In the genomic region with DNA sequence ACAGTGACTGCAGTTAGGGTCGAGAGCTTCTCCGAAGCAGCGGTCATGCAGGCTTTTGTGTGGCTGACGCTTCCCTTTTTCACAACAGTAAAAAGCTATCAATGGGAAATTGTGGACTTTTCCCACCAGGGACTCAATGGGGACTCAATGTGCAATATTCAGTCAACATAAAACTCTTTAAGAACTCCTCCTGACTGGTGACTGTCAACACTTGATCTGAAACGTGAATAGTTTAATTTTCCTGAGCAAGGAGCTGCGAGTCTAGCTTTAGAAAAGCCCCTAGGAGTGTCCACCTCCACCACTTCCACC, we compare ENCODE assay signal across 2 cellular contexts.
TF ChIP-seq lines count a peak whose summit lies in the region.

No MANE protein-coding gene starts in this region.

TF ChIP-seq in IMR-90, 13 proteins besides CTCF, POLR2A, EP300 and RAD21:
- TF ChIP-seq RCOR1 (IDR thresholded peaks at IDR 0.05; ENCODE audit: insufficient replicate concordance, low read length) = no peak
- TF ChIP-seq, protein P1, sequence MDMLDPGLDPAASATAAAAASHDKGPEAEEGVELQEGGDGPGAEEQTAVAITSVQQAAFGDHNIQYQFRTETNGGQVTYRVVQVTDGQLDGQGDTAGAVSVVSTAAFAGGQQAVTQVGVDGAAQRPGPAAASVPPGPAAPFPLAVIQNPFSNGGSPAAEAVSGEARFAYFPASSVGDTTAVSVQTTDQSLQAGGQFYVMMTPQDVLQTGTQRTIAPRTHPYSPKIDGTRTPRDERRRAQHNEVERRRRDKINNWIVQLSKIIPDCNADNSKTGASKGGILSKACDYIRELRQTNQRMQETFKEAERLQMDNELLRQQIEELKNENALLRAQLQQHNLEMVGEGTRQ (IDR thresholded peaks at IDR 0.05; ENCODE audit: low read depth, low read length) = no peak
- no peak for TF ChIP-seq NFE2L2 (IDR thresholded peaks at IDR 0.05; ENCODE audit: low read depth, low read length)
- no peak for TF ChIP-seq MAZ (IDR thresholded peaks at IDR 0.05; ENCODE audit: borderline replicate concordance, low read depth, low read length)
- no peak for TF ChIP-seq FOS (IDR thresholded peaks at IDR 0.05; ENCODE audit: low read depth, low read length)
- TF ChIP-seq CEBPB (IDR thresholded peaks at IDR 0.05; ENCODE audit: low read depth, low read length) = no peak
- TF ChIP-seq, protein P2, sequence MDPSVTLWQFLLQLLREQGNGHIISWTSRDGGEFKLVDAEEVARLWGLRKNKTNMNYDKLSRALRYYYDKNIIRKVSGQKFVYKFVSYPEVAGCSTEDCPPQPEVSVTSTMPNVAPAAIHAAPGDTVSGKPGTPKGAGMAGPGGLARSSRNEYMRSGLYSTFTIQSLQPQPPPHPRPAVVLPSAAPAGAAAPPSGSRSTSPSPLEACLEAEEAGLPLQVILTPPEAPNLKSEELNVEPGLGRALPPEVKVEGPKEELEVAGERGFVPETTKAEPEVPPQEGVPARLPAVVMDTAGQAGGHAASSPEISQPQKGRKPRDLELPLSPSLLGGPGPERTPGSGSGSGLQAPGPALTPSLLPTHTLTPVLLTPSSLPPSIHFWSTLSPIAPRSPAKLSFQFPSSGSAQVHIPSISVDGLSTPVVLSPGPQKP (IDR thresholded peaks at IDR 0.05; ENCODE audit: borderline replicate concordance, low read depth, low read length) = no peak
- TF ChIP-seq MAFK (IDR thresholded peaks at IDR 0.05; ENCODE audit: low read depth, low read length) = no peak
- TF ChIP-seq MXI1 (IDR thresholded peaks at IDR 0.05; ENCODE audit: borderline replicate concordance, low read depth, low read length) = no peak
- TF ChIP-seq CHD1 (IDR thresholded peaks at IDR 0.05; ENCODE audit: low read depth, low read length) = no peak
- TF ChIP-seq SMC3 (IDR thresholded peaks at IDR 0.05; ENCODE audit: low read depth, low read length) = no peak
- no peak for TF ChIP-seq BHLHE40 (IDR thresholded peaks at IDR 0.05; ENCODE audit: low read depth, low read length)
- TF ChIP-seq RFX5 (IDR thresholded peaks at IDR 0.05; ENCODE audit: low read depth, low read length) = no peak

TF ChIP-seq in GM12878, 131 proteins besides CTCF, POLR2A, EP300 and RAD21:
- TF ChIP-seq ZNF207 (IDR thresholded peaks at IDR 0.05; ENCODE audit: borderline replicate concordance) (no peak), POLR2AphosphoS2 (IDR thresholded peaks at IDR 0.05; ENCODE audit: low read depth, low read length) (0 out of 2 replicates have a peak, but pooled peaks have one; percentile 3)
